Comparison of ENCODE assay signal across 14 cellular contexts in the genomic region with DNA sequence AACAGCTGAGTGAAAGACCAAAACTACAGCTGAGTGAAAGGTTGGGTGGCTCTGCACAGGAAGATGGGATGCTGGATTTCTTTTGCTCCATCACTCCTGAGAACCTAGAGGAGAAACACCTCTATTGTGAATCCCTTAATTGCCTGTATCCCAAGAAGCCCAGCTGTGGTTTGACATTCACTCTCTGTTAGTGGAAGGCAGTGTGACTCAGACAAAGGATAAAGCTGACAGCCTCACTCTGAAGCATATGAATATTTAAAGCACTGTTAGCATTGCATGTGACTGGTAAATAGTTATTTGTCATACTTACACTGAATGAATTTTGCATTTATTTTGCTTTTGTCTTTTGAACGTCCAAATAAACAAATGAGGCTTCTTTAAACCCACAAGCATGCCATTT.
DNase-seq lines count a peak whose midpoint lies in the region; ATAC-seq and TF ChIP-seq lines count a peak whose summit lies in the region.
"Had no signal": no experiment of that assay in that cellular context is flagged by ENCODE, and none has a peak within 500 bp of the region (broad histone marks: within the 10 kb centered on the region; RNA-seq: fewer than 3 reads in every experiment).

No MANE protein-coding gene starts in this region.

- peaks cover 6% of the 10 kb centered on the region for H3K9me3 Mint-ChIP-seq in WTC11
- H3K9me3 Mint-ChIP-seq in nephron progenitor cell = no peaks in the 10 kb centered on the region
- H3K9me3 Mint-ChIP-seq: activated naive CD8-positive, alpha-beta T cell treated with anti-CD3 and anti-CD28 coated beads for 36 hours had no signal

- TF ChIP-seq CTCF in WTC11 (IDR thresholded peaks at IDR 0.05) = no peak
- TF ChIP-seq CTCF in fibroblast of villous mesenchyme (IDR thresholded peaks at IDR 0.05; ENCODE audit: insufficient read depth, low read depth, low read length) = no peak
- TF ChIP-seq CTCF in retinal pigment epithelial cell (conservative IDR thresholded peaks at IDR 0.05; ENCODE audit: low read depth, low read length) = no peak
- TF ChIP-seq CTCF in nephron progenitor cell (IDR thresholded peaks at IDR 0.05) = no peak

- CTCF ChIA-PET in WTC11 (lab: Charles Lee) = interaction anchor here (1.5 kb wide), 1 partner anchor 16 kb away, joined by 10 read pairs; no protein-coding TSS in a partner anchor

- ATAC-seq in WTC11 = peak; percentile 71
- ATAC-seq: left lung, Right ventricle myocardium inferior, upper lobe of right lung had no signal

- H3K27ac Mint-ChIP-seq in WTC11 (no peak overlapping the region), nephron progenitor cell (no peak overlapping the region)
- H3K27ac Mint-ChIP-seq: activated naive CD8-positive, alpha-beta T cell treated with anti-CD3 and anti-CD28 coated beads for 36 hours had no signal

- DNase-seq in NCI-H1105 treated with DMSO at 0.1 percent for 48 hours (lab: John Stamatoyannopoulos, UW) = peak; percentile 0
- DNase-seq in NCI-H1105 (lab: John Stamatoyannopoulos, UW) = no peak
- DNase-seq in WTC11 (ENCODE audit: low spot score) = no peak
- DNase-seq in fibroblast of villous mesenchyme (ENCODE audit: low read depth) = peak; percentile 44
- DNase-seq in retinal pigment epithelial cell (ENCODE audit: low read depth) = peak; percentile 33
- no peak for DNase-seq in nephron progenitor cell
- DNase-seq in stimulated activated CD4-positive, alpha-beta T cell treated with anti-CD3 and anti-CD28 coated beads, Interleukin-2, amount 100 ng/mL, for 24 hours = no peak
- no peak for DNase-seq in GM19240 (ENCODE audit: insufficient read length, low spot score)
- DNase-seq: activated naive CD8-positive, alpha-beta T cell treated with anti-CD3 and anti-CD28 coated beads for 36 hours; left lung; NCI-H1092 treated with DMSO at 0.1 percent for 48 hours; NCI-H526; upper lobe of right lung had no signal

- H3K4me1 Mint-ChIP-seq in WTC11 (peaks cover 32% of the 10 kb centered on the region), nephron progenitor cell (peaks cover 18% of the 10 kb centered on the region)

- POLR2A ChIA-PET in WTC11 (lab: Charles Lee) = no interaction called here

- H3K4me3 Mint-ChIP-seq in WTC11 (no peak overlapping the region), nephron progenitor cell (no peak overlapping the region)
- H3K4me3 Mint-ChIP-seq: activated naive CD8-positive, alpha-beta T cell treated with anti-CD3 and anti-CD28 coated beads for 36 hours had no signal

- H3K27me3 Mint-ChIP-seq in WTC11 (ENCODE audit: low read depth) = no peaks in the 10 kb centered on the region
- peaks cover 3% of the 10 kb centered on the region for H3K27me3 Mint-ChIP-seq in nephron progenitor cell (ENCODE audit: low read depth, poor library complexity)

- no peaks in the 10 kb centered on the region for H3K36me3 Mint-ChIP-seq in WTC11
- no peaks in the 10 kb centered on the region for H3K36me3 Mint-ChIP-seq in nephron progenitor cell (ENCODE audit: low read depth)

- H3K4me3 ChIP-seq in fibroblast of villous mesenchyme (ENCODE audit: low read depth, low read length) = no peak overlapping the region
- no peak overlapping the region for H3K4me3 ChIP-seq in retinal pigment epithelial cell (ENCODE audit: low read length)
- H3K4me3 ChIP-seq: left lung, upper lobe of right lung had no signal

TF ChIP-seq in WTC11, 78 proteins besides CTCF, POLR2A, EP300 and RAD21 (continues in another document):
- TF ChIP-seq JUN (CRISPR knock-in tag; IDR thresholded peaks at IDR 0.05) = no peak
- TF ChIP-seq TEAD4 (CRISPR knock-in tag; IDR thresholded peaks at IDR 0.05) = no peak
- TF ChIP-seq ZNF416 (CRISPR knock-in tag; IDR thresholded peaks at IDR 0.05) = no peak
- no peak for TF ChIP-seq ZNF219 (CRISPR knock-in tag; IDR thresholded peaks at IDR 0.05; ENCODE audit: borderline replicate concordance)
- TF ChIP-seq, protein P1, sequence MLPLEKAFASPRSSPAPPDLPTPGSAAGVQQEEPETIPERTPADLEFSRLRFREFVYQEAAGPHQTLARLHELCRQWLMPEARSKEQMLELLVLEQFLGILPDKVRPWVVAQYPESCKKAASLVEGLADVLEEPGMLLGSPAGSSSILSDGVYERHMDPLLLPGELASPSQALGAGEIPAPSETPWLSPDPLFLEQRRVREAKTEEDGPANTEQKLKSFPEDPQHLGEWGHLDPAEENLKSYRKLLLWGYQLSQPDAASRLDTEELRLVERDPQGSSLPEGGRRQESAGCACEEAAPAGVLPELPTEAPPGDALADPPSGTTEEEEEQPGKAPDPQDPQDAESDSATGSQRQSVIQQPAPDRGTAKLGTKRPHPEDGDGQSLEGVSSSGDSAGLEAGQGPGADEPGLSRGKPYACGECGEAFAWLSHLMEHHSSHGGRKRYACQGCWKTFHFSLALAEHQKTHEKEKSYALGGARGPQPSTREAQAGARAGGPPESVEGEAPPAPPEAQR (CRISPR knock-in tag; IDR thresholded peaks at IDR 0.05) = no peak
- TF ChIP-seq, protein P2, sequence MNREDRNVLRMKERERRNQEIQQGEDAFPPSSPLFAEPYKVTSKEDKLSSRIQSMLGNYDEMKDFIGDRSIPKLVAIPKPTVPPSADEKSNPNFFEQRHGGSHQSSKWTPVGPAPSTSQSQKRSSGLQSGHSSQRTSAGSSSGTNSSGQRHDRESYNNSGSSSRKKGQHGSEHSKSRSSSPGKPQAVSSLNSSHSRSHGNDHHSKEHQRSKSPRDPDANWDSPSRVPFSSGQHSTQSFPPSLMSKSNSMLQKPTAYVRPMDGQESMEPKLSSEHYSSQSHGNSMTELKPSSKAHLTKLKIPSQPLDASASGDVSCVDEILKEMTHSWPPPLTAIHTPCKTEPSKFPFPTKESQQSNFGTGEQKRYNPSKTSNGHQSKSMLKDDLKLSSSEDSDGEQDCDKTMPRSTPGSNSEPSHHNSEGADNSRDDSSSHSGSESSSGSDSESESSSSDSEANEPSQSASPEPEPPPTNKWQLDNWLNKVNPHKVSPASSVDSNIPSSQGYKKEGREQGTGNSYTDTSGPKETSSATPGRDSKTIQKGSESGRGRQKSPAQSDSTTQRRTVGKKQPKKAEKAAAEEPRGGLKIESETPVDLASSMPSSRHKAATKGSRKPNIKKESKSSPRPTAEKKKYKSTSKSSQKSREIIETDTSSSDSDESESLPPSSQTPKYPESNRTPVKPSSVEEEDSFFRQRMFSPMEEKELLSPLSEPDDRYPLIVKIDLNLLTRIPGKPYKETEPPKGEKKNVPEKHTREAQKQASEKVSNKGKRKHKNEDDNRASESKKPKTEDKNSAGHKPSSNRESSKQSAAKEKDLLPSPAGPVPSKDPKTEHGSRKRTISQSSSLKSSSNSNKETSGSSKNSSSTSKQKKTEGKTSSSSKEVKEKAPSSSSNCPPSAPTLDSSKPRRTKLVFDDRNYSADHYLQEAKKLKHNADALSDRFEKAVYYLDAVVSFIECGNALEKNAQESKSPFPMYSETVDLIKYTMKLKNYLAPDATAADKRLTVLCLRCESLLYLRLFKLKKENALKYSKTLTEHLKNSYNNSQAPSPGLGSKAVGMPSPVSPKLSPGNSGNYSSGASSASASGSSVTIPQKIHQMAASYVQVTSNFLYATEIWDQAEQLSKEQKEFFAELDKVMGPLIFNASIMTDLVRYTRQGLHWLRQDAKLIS (CRISPR knock-in tag; IDR thresholded peaks at IDR 0.05; ENCODE audit: borderline replicate concordance) = no peak
- TF ChIP-seq, protein P3, sequence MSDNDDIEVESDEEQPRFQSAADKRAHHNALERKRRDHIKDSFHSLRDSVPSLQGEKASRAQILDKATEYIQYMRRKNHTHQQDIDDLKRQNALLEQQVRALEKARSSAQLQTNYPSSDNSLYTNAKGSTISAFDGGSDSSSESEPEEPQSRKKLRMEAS (CRISPR knock-in tag; IDR thresholded peaks at IDR 0.05) = no peak
- no peak for TF ChIP-seq SP1 (CRISPR knock-in tag; conservative IDR thresholded peaks at IDR 0.05)
- TF ChIP-seq ZNF317 (CRISPR knock-in tag; IDR thresholded peaks at IDR 0.05; ENCODE audit: borderline replicate concordance, low read depth) = no peak
- TF ChIP-seq, protein P4, sequence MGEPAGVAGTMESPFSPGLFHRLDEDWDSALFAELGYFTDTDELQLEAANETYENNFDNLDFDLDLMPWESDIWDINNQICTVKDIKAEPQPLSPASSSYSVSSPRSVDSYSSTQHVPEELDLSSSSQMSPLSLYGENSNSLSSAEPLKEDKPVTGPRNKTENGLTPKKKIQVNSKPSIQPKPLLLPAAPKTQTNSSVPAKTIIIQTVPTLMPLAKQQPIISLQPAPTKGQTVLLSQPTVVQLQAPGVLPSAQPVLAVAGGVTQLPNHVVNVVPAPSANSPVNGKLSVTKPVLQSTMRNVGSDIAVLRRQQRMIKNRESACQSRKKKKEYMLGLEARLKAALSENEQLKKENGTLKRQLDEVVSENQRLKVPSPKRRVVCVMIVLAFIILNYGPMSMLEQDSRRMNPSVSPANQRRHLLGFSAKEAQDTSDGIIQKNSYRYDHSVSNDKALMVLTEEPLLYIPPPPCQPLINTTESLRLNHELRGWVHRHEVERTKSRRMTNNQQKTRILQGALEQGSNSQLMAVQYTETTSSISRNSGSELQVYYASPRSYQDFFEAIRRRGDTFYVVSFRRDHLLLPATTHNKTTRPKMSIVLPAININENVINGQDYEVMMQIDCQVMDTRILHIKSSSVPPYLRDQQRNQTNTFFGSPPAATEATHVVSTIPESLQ (CRISPR knock-in tag; IDR thresholded peaks at IDR 0.05) = no peak
- no peak for TF ChIP-seq ETV6 (CRISPR knock-in tag; IDR thresholded peaks at IDR 0.05)
- TF ChIP-seq EMX1 (CRISPR knock-in tag; IDR thresholded peaks at IDR 0.05) = no peak
- no peak for TF ChIP-seq FOXJ3 (CRISPR knock-in tag; IDR thresholded peaks at IDR 0.05; ENCODE audit: borderline replicate concordance)
- no peak for TF ChIP-seq FOXP1 (CRISPR knock-in tag; IDR thresholded peaks at IDR 0.05; ENCODE audit: borderline replicate concordance)
- no peak for TF ChIP-seq KAT7 (CRISPR knock-in tag; IDR thresholded peaks at IDR 0.05; ENCODE audit: borderline replicate concordance)
- TF ChIP-seq, protein P5, sequence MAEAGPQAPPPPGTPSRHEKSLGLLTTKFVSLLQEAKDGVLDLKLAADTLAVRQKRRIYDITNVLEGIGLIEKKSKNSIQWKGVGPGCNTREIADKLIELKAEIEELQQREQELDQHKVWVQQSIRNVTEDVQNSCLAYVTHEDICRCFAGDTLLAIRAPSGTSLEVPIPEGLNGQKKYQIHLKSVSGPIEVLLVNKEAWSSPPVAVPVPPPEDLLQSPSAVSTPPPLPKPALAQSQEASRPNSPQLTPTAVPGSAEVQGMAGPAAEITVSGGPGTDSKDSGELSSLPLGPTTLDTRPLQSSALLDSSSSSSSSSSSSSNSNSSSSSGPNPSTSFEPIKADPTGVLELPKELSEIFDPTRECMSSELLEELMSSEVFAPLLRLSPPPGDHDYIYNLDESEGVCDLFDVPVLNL (CRISPR knock-in tag; IDR thresholded peaks at IDR 0.05; ENCODE audit: borderline replicate concordance, low read depth) = no peak

Comparison
In these comparisons a context has a peak if more than half of its experiments do, and no peak if none do; other contexts are left out.
1. DNase-seq: peak in NCI-H1105 treated with DMSO at 0.1 percent for 48 hours (single experiment), fibroblast of villous mesenchyme (single experiment) and retinal pigment epithelial cell (single experiment); none in NCI-H1105 (single experiment), WTC11 (single experiment), nephron progenitor cell (single experiment), stimulated activated CD4-positive, alpha-beta T cell treated with anti-CD3 and anti-CD28 coated beads, Interleukin-2, amount 100 ng/mL, for 24 hours (0 of 2) and GM19240 (single experiment).